Comparison of ENCODE assay signal across 1 cellular context in genomic region chr4:128571747-128572146, GRCh38.
TF ChIP-seq lines count a peak whose summit lies in the region.

No MANE protein-coding gene starts in this region.

TF ChIP-seq in GM23338, 12 proteins besides CTCF, POLR2A, EP300 and RAD21 (continued from another document):
- TF ChIP-seq REST (IDR thresholded peaks at IDR 0.05; ENCODE audit: unreplicated experiment), result no peak
- no peak for TF ChIP-seq STAT1 (IDR thresholded peaks at IDR 0.05; ENCODE audit: unreplicated experiment)
- TF ChIP-seq NANOG (IDR thresholded peaks at IDR 0.05; ENCODE audit: borderline replicate concordance), result no peak
- TF ChIP-seq POLR2AphosphoS5 (IDR thresholded peaks at IDR 0.05; ENCODE audit: low read depth), result no peak
- no peak for TF ChIP-seq ETS1 (IDR thresholded peaks at IDR 0.05)
